In the genomic region with DNA sequence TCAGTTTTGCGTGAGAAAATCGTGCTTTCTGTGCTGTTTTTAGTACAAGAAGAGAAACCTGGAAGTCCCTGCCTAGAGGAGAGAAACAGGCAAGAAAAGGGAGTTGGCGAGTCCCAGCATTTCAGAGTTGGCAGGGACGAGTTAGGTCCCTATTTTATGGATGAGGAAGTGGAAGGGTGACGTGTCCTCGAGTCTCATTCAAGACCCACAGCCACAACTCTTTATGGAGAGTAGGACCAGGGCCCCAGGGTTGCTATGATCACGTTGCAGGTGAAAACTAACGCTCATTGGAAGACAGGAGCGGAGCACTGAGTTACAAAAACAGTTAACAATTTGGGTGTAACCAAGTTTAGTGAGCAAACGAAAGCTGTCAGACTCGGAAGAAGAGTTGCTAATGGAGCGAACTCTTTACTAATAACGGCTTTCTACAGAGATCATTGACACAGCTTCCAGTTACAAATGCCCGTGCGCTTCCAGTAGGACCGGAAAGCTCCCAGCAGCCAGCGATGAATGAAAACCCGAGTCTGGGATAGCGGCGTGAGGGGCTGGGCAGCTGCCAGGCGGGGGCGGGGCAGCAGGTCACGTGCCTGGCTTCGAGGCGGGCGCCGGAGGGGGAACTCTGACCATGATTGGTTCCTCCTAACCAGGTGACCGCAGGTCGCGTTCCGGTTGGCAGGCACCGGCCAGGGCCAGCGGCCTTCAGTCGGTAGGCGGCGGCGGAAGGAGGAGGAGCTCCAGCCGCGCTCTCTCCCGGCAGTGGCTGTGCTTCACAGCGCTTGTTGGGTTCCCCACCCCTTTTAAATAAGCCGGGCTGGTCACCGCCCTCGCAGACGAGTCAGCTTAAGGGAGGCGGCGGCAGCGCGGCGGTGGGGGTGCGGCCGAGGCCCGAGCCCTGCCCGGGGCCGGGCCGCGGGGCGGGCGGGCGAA, we compare ENCODE assay signal across 1 cellular context.
TF ChIP-seq lines count a peak whose summit lies in the region.

A gene (plus strand): TSS at position 827 of the 927 bp plus-strand sequence. CDS start 257 bp downstream, outside the sequence.

TF ChIP-seq in HepG2, 621 proteins besides CTCF, POLR2A, EP300 and RAD21 (continued from another document and continues in another):
- TF ChIP-seq, protein P1, sequence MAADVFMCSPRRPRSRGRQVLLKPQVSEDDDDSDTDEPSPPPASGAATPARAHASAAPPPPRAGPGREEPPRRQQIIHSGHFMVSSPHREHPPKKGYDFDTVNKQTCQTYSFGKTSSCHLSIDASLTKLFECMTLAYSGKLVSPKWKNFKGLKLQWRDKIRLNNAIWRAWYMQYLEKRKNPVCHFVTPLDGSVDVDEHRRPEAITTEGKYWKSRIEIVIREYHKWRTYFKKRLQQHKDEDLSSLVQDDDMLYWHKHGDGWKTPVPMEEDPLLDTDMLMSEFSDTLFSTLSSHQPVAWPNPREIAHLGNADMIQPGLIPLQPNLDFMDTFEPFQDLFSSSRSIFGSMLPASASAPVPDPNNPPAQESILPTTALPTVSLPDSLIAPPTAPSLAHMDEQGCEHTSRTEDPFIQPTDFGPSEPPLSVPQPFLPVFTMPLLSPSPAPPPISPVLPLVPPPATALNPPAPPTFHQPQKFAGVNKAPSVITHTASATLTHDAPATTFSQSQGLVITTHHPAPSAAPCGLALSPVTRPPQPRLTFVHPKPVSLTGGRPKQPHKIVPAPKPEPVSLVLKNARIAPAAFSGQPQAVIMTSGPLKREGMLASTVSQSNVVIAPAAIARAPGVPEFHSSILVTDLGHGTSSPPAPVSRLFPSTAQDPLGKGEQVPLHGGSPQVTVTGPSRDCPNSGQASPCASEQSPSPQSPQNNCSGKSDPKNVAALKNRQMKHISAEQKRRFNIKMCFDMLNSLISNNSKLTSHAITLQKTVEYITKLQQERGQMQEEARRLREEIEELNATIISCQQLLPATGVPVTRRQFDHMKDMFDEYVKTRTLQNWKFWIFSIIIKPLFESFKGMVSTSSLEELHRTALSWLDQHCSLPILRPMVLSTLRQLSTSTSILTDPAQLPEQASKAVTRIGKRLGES (CRISPR knock-in tag; IDR thresholded peaks at IDR 0.05; ENCODE audit: borderline replicate concordance) = no peak
- TF ChIP-seq ARNTL (CRISPR knock-in tag; IDR thresholded peaks at IDR 0.05) = peak; percentile 88
- peak; percentile 92 for TF ChIP-seq ASH2L (IDR thresholded peaks at IDR 0.05; ENCODE audit: insufficient read length, low read depth, low read length)
- TF ChIP-seq, protein P2, sequence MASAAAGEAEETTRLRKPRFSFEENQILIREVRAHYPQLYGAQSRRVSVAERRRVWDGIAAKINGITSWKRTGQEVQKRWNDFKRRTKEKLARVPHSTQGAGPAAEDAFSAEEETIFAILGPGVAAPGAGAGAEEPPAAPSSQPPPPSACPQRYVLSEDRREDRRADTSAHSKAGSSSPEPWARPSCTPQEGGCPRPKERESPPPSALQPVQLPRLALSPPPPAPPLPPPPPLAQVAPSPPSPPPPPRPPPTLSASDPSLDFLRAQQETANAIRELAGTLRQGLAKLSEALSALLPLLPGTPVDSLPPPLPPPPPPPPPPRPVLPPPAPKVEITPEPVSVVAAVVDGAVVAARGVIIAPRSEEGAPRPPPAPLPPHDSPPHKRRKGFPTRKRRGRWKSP (CRISPR knock-in tag; IDR thresholded peaks at IDR 0.05) = peak; percentile 52
- no peak for TF ChIP-seq NR1H2 (CRISPR knock-in tag; IDR thresholded peaks at IDR 0.05; ENCODE audit: borderline replicate concordance, low read depth)
- peak; percentile 87 for TF ChIP-seq ZNF781 (CRISPR knock-in tag; IDR thresholded peaks at IDR 0.05; ENCODE audit: borderline replicate concordance, not compliant biosample characterization)
- TF ChIP-seq SNAPC2 (CRISPR knock-in tag; IDR thresholded peaks at IDR 0.05) = peak; percentile 50; the same call in 1 of the 2 replicates
- TF ChIP-seq ZNF749 (CRISPR knock-in tag; IDR thresholded peaks at IDR 0.05; ENCODE audit: borderline replicate concordance) = no peak
- TF ChIP-seq, protein P3, sequence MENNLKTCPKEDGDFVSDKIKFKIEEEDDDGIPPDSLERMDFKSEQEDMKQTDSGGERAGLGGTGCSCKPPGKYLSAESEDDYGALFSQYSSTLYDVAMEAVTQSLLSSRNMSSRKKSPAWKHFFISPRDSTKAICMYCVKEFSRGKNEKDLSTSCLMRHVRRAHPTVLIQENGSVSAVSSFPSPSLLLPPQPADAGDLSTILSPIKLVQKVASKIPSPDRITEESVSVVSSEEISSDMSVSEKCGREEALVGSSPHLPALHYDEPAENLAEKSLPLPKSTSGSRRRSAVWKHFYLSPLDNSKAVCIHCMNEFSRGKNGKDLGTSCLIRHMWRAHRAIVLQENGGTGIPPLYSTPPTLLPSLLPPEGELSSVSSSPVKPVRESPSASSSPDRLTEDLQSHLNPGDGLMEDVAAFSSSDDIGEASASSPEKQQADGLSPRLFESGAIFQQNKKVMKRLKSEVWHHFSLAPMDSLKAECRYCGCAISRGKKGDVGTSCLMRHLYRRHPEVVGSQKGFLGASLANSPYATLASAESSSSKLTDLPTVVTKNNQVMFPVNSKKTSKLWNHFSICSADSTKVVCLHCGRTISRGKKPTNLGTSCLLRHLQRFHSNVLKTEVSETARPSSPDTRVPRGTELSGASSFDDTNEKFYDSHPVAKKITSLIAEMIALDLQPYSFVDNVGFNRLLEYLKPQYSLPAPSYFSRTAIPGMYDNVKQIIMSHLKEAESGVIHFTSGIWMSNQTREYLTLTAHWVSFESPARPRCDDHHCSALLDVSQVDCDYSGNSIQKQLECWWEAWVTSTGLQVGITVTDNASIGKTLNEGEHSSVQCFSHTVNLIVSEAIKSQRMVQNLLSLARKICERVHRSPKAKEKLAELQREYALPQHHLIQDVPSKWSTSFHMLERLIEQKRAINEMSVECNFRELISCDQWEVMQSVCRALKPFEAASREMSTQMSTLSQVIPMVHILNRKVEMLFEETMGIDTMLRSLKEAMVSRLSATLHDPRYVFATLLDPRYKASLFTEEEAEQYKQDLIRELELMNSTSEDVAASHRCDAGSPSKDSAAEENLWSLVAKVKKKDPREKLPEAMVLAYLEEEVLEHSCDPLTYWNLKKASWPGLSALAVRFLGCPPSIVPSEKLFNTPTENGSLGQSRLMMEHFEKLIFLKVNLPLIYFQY (CRISPR knock-in tag; IDR thresholded peaks at IDR 0.05; ENCODE audit: borderline replicate concordance) = peak; percentile 50; the same call in 1 of the 2 replicates
- no peak for TF ChIP-seq ZNF501 (CRISPR knock-in tag; IDR thresholded peaks at IDR 0.05)
- TF ChIP-seq ZNF841 (CRISPR knock-in tag; IDR thresholded peaks at IDR 0.05; ENCODE audit: borderline replicate concordance) = no peak
- 0 out of 2 replicates have a peak, but pooled peaks have one; percentile 53 for TF ChIP-seq PRMT3 (CRISPR knock-in tag; IDR thresholded peaks at IDR 0.05; ENCODE audit: borderline replicate concordance, low read depth)
- TF ChIP-seq MAZ (IDR thresholded peaks at IDR 0.05; ENCODE audit: borderline replicate concordance, low read depth, low read length) = peak; percentile 57; the same call in 1 of the 2 replicates
- TF ChIP-seq MAZ (CRISPR knock-in tag; IDR thresholded peaks at IDR 0.05; ENCODE audit: low read depth) = peak; percentile 55
- TF ChIP-seq AHR (CRISPR knock-in tag; IDR thresholded peaks at IDR 0.05) = 0 out of 2 replicates have a peak, but pooled peaks have one; percentile 64
- TF ChIP-seq HNRNPK (IDR thresholded peaks at IDR 0.05; ENCODE audit: low read depth, low read length, poor library complexity, severe bottlenecking) = no peak
- TF ChIP-seq ZNF615 (CRISPR knock-in tag; IDR thresholded peaks at IDR 0.05; ENCODE audit: borderline replicate concordance) = no peak; the same call in 1 of the 2 replicates
- TF ChIP-seq CENPX (CRISPR knock-in tag; IDR thresholded peaks at IDR 0.05) = no peak
- TF ChIP-seq, protein P4, sequence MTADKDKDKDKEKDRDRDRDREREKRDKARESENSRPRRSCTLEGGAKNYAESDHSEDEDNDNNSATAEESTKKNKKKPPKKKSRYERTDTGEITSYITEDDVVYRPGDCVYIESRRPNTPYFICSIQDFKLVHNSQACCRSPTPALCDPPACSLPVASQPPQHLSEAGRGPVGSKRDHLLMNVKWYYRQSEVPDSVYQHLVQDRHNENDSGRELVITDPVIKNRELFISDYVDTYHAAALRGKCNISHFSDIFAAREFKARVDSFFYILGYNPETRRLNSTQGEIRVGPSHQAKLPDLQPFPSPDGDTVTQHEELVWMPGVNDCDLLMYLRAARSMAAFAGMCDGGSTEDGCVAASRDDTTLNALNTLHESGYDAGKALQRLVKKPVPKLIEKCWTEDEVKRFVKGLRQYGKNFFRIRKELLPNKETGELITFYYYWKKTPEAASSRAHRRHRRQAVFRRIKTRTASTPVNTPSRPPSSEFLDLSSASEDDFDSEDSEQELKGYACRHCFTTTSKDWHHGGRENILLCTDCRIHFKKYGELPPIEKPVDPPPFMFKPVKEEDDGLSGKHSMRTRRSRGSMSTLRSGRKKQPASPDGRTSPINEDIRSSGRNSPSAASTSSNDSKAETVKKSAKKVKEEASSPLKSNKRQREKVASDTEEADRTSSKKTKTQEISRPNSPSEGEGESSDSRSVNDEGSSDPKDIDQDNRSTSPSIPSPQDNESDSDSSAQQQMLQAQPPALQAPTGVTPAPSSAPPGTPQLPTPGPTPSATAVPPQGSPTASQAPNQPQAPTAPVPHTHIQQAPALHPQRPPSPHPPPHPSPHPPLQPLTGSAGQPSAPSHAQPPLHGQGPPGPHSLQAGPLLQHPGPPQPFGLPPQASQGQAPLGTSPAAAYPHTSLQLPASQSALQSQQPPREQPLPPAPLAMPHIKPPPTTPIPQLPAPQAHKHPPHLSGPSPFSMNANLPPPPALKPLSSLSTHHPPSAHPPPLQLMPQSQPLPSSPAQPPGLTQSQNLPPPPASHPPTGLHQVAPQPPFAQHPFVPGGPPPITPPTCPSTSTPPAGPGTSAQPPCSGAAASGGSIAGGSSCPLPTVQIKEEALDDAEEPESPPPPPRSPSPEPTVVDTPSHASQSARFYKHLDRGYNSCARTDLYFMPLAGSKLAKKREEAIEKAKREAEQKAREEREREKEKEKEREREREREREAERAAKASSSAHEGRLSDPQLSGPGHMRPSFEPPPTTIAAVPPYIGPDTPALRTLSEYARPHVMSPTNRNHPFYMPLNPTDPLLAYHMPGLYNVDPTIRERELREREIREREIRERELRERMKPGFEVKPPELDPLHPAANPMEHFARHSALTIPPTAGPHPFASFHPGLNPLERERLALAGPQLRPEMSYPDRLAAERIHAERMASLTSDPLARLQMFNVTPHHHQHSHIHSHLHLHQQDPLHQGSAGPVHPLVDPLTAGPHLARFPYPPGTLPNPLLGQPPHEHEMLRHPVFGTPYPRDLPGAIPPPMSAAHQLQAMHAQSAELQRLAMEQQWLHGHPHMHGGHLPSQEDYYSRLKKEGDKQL (CRISPR knock-in tag; IDR thresholded peaks at IDR 0.05; ENCODE audit: low read depth) = no peak; the same call in 1 of the 2 replicates
- no peak; the same call in 1 of the 2 replicates for TF ChIP-seq ZNF790 (CRISPR knock-in tag; IDR thresholded peaks at IDR 0.05; ENCODE audit: borderline replicate concordance)
- 0 out of 2 replicates have a peak, but pooled peaks have one; percentile 40 for TF ChIP-seq ZNF256 (CRISPR knock-in tag; conservative IDR thresholded peaks at IDR 0.05)
- TF ChIP-seq, protein P5, sequence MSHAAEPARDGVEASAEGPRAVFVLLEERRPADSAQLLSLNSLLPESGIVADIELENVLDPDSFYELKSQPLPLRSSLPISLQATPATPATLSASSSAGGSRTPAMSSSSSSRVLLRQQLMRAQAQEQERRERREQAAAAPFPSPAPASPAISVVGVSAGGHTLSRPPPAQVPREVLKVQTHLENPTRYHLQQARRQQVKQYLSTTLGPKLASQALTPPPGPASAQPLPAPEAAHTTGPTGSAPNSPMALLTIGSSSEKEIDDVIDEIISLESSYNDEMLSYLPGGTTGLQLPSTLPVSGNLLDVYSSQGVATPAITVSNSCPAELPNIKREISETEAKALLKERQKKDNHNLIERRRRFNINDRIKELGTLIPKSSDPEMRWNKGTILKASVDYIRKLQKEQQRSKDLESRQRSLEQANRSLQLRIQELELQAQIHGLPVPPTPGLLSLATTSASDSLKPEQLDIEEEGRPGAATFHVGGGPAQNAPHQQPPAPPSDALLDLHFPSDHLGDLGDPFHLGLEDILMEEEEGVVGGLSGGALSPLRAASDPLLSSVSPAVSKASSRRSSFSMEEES (CRISPR knock-in tag; IDR thresholded peaks at IDR 0.05) = peak; percentile 90
- TF ChIP-seq, protein P6, sequence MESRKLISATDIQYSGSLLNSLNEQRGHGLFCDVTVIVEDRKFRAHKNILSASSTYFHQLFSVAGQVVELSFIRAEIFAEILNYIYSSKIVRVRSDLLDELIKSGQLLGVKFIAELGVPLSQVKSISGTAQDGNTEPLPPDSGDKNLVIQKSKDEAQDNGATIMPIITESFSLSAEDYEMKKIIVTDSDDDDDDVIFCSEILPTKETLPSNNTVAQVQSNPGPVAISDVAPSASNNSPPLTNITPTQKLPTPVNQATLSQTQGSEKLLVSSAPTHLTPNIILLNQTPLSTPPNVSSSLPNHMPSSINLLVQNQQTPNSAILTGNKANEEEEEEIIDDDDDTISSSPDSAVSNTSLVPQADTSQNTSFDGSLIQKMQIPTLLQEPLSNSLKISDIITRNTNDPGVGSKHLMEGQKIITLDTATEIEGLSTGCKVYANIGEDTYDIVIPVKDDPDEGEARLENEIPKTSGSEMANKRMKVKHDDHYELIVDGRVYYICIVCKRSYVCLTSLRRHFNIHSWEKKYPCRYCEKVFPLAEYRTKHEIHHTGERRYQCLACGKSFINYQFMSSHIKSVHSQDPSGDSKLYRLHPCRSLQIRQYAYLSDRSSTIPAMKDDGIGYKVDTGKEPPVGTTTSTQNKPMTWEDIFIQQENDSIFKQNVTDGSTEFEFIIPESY (CRISPR knock-in tag; IDR thresholded peaks at IDR 0.05) = no peak; the same call in 1 of the 2 replicates
- peak; percentile 57; the same call in 1 of the 2 replicates for TF ChIP-seq ZNF33A (CRISPR knock-in tag; IDR thresholded peaks at IDR 0.05; ENCODE audit: borderline replicate concordance)
- TF ChIP-seq, protein P7, sequence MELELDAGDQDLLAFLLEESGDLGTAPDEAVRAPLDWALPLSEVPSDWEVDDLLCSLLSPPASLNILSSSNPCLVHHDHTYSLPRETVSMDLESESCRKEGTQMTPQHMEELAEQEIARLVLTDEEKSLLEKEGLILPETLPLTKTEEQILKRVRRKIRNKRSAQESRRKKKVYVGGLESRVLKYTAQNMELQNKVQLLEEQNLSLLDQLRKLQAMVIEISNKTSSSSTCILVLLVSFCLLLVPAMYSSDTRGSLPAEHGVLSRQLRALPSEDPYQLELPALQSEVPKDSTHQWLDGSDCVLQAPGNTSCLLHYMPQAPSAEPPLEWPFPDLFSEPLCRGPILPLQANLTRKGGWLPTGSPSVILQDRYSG (CRISPR knock-in tag; IDR thresholded peaks at IDR 0.05) = 0 out of 2 replicates have a peak, but pooled peaks have one; percentile 34
- peak; percentile 98 for TF ChIP-seq RAD51 (IDR thresholded peaks at IDR 0.05; ENCODE audit: borderline replicate concordance)
- no peak; the same call in 1 of the 2 replicates for TF ChIP-seq SOX5 (CRISPR knock-in tag; IDR thresholded peaks at IDR 0.05; ENCODE audit: borderline replicate concordance)
- TF ChIP-seq ISL2 (CRISPR knock-in tag; IDR thresholded peaks at IDR 0.05) = peak; percentile 32; the same call in 1 of the 2 replicates
- TF ChIP-seq, protein P8, sequence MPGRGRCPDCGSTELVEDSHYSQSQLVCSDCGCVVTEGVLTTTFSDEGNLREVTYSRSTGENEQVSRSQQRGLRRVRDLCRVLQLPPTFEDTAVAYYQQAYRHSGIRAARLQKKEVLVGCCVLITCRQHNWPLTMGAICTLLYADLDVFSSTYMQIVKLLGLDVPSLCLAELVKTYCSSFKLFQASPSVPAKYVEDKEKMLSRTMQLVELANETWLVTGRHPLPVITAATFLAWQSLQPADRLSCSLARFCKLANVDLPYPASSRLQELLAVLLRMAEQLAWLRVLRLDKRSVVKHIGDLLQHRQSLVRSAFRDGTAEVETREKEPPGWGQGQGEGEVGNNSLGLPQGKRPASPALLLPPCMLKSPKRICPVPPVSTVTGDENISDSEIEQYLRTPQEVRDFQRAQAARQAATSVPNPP (CRISPR knock-in tag; IDR thresholded peaks at IDR 0.05) = 0 out of 2 replicates have a peak, but pooled peaks have one; percentile 23
- TF ChIP-seq NR2F6 (IDR thresholded peaks at IDR 0.05) = 0 out of 2 replicates have a peak, but pooled peaks have one; percentile 6
- TF ChIP-seq NR2F6 (CRISPR knock-in tag; IDR thresholded peaks at IDR 0.05) = no peak
- peak; percentile 42 for TF ChIP-seq TBX2 (CRISPR knock-in tag; IDR thresholded peaks at IDR 0.05; ENCODE audit: borderline replicate concordance)
